Comparison of ENCODE assay signal across 26 cellular contexts in genomic region chr5:42855811-42856210, GRCh38. TPM values are rescaled to one million over a fixed set of nuclear protein-coding genes. Genes with fewer than 3 reads are reported as not detected.
"Had no signal": no experiment of that assay in that cellular context is flagged by ENCODE, and none has a peak within 500 bp of the region (broad histone marks: within the 10 kb centered on the region; RNA-seq: fewer than 3 reads in every experiment).

No MANE protein-coding gene starts in this region.

- H3K27me3 ChIP-seq: gastroesophageal sphincter, pancreas, right atrium auricular region, suprapubic skin, transverse colon, vagina had no signal

- H3K27ac ChIP-seq: epithelial cell of prostate, gastroesophageal sphincter, pancreas, psoas muscle, right atrium auricular region, suprapubic skin had no signal

- FAIRE-seq: bronchial epithelial cell, keratinocyte, pancreas, TTC549 had no signal

- H3K9me3 ChIP-seq: gastroesophageal sphincter, pancreas, psoas muscle, right atrium auricular region, suprapubic skin, transverse colon, vagina had no signal

- ATAC-seq: activated T-cell treated with anti-CD3 and anti-CD28 coated beads, Interleukin-2, amount 50 U/mL, for 4 hours; gastroesophageal sphincter; pancreas; psoas muscle; stimulated activated naive CD8-positive, alpha-beta T cell treated with anti-CD3 and anti-CD28 coated beads, Interleukin-15, amount 100 ng/mL, for 72 hours; T-cell; WTC11 had no signal

- H3K36me3 ChIP-seq: gastroesophageal sphincter, pancreas, right atrium auricular region, suprapubic skin, transverse colon, vagina had no signal

- H3K4me1 ChIP-seq: pancreas had no signal

- DNase-seq: activated CD4-positive, alpha-beta T cell treated with anti-CD3 and anti-CD28 coated beads, Interleukin-2, amount 50 U/mL, for 4 hours; activated CD8-positive, alpha-beta memory T cell treated with anti-CD3 and anti-CD28 coated beads, Interleukin-2, amount 50 U/mL, for 48 hours; activated naive CD4-positive, alpha-beta T cell treated with anti-CD3 and anti-CD28 coated beads for 36 hours; activated naive CD8-positive, alpha-beta T cell treated with anti-CD3 and anti-CD28 coated beads, Interleukin-2, amount 10 ng/mL, durations not matched to agents 7 days and 5 days; activated T-cell treated with anti-CD3 and anti-CD28 coated beads, Interleukin-2, amount 50 U/mL, for 4 hours; amniotic stem cell; cerebellar nuclear complex; cortex of kidney; head of caudate nucleus; nephron progenitor cell; pancreas; psoas muscle; stimulated activated CD4-positive, alpha-beta T cell treated with anti-CD3 and anti-CD28 coated beads, Interleukin-1b, Interleukin-23, amount 100 ng/mL, for 48 hours; stimulated activated naive CD8-positive, alpha-beta T cell treated with anti-CD3 and anti-CD28 coated beads, Interleukin-15, amount 100 ng/mL, for 72 hours; T-cell; transverse colon had no signal

- H3K4me3 ChIP-seq: gastroesophageal sphincter, pancreas, psoas muscle, right atrium auricular region, suprapubic skin, transverse colon, vagina had no signal

RNA-seq across cellular contexts. Expression of gene SELENOP, which starts 44.1 kb away (rescaled TPM):
- total RNA-seq: activated CD8-positive, alpha-beta memory T cell treated with anti-CD3 and anti-CD28 coated beads for 36 hours; activated naive CD4-positive, alpha-beta T cell treated with anti-CD3 and anti-CD28 coated beads for 36 hours had no signal
